Comparison of ENCODE assay signal across 2 cellular contexts in the genomic region with DNA sequence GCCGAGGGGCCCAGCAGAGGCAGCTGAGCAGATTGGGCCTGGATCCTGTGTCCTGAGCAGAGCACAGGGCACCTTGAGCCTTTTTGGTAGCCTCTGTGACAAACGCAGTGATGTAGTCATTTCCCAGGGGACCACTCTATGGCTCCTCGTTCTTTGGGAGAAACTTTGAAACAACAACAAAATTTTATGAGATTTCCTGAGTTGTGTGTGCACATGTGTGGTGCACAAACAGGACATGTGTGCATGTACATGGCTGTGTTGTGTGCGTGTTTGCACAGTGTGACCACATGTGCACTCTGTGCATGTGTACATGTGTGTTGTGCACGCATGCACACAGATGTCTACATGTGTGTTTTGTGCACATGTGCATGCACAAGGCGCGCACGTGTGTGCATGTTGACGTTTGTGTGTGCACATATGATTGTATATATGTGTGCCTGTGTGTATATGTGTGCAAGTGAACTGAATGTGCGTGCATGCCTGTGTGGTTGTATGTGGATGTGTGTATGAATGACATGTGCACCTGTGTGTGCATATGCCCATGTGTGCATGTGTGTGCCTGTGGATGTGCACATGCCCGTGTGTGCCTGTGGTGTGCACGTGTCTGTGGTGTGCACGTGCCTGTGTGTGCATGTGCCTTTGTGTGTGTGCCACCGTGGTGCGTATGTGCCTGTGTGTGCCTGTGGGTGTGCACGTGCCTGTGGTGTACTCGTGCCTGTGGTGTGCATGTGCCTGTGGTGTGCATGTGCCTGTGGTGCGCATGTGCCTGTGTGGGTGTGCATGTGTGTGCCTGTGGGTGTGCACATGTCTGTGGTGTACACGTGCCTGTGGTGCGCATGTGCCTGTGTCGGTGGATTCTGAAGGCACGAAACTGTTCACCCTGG.
TF ChIP-seq lines count a peak whose summit lies in the region.

No MANE protein-coding gene starts in this region.

TF ChIP-seq in SK-N-SH, 30 proteins besides CTCF, POLR2A, EP300 and RAD21 (continued from another document):
- TF ChIP-seq, protein P1, sequence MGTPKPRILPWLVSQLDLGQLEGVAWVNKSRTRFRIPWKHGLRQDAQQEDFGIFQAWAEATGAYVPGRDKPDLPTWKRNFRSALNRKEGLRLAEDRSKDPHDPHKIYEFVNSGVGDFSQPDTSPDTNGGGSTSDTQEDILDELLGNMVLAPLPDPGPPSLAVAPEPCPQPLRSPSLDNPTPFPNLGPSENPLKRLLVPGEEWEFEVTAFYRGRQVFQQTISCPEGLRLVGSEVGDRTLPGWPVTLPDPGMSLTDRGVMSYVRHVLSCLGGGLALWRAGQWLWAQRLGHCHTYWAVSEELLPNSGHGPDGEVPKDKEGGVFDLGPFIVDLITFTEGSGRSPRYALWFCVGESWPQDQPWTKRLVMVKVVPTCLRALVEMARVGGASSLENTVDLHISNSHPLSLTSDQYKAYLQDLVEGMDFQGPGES (IDR thresholded peaks at IDR 0.05; ENCODE audit: low read depth, low read length), result no peak
- TF ChIP-seq SMC3 (IDR thresholded peaks at IDR 0.05; ENCODE audit: low read depth, low read length), result no peak
- TF ChIP-seq JUND (IDR thresholded peaks at IDR 0.05), result no peak
- TF ChIP-seq RCOR1 (IDR thresholded peaks at IDR 0.05; ENCODE audit: low read length), result no peak

TF ChIP-seq in SK-N-SH treated with all-trans-retinoic acid at 6 μM for 48 hours, 23 proteins besides CTCF, POLR2A, EP300 and RAD21 (continued from another document):
- TF ChIP-seq, protein P2, sequence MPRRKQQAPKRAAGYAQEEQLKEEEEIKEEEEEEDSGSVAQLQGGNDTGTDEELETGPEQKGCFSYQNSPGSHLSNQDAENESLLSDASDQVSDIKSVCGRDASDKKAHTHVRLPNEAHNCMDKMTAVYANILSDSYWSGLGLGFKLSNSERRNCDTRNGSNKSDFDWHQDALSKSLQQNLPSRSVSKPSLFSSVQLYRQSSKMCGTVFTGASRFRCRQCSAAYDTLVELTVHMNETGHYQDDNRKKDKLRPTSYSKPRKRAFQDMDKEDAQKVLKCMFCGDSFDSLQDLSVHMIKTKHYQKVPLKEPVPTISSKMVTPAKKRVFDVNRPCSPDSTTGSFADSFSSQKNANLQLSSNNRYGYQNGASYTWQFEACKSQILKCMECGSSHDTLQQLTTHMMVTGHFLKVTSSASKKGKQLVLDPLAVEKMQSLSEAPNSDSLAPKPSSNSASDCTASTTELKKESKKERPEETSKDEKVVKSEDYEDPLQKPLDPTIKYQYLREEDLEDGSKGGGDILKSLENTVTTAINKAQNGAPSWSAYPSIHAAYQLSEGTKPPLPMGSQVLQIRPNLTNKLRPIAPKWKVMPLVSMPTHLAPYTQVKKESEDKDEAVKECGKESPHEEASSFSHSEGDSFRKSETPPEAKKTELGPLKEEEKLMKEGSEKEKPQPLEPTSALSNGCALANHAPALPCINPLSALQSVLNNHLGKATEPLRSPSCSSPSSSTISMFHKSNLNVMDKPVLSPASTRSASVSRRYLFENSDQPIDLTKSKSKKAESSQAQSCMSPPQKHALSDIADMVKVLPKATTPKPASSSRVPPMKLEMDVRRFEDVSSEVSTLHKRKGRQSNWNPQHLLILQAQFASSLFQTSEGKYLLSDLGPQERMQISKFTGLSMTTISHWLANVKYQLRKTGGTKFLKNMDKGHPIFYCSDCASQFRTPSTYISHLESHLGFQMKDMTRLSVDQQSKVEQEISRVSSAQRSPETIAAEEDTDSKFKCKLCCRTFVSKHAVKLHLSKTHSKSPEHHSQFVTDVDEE (CRISPR knock-in tag; IDR thresholded peaks at IDR 0.05), result no peak
- TF ChIP-seq BACH2 (CRISPR knock-in tag; IDR thresholded peaks at IDR 0.05; ENCODE audit: borderline replicate concordance) (no peak), CSDC2 (CRISPR knock-in tag; IDR thresholded peaks at IDR 0.05) (no peak), SNAI2 (CRISPR knock-in tag; IDR thresholded peaks at IDR 0.05) (no peak), TOX (CRISPR knock-in tag; IDR thresholded peaks at IDR 0.05; ENCODE audit: borderline replicate concordance) (no peak), ZFP30 (CRISPR knock-in tag; IDR thresholded peaks at IDR 0.05) (no peak), OSR1 (CRISPR knock-in tag; IDR thresholded peaks at IDR 0.05) (no peak), RARB (CRISPR knock-in tag; IDR thresholded peaks at IDR 0.05) (no peak)
- TF ChIP-seq, protein P3, sequence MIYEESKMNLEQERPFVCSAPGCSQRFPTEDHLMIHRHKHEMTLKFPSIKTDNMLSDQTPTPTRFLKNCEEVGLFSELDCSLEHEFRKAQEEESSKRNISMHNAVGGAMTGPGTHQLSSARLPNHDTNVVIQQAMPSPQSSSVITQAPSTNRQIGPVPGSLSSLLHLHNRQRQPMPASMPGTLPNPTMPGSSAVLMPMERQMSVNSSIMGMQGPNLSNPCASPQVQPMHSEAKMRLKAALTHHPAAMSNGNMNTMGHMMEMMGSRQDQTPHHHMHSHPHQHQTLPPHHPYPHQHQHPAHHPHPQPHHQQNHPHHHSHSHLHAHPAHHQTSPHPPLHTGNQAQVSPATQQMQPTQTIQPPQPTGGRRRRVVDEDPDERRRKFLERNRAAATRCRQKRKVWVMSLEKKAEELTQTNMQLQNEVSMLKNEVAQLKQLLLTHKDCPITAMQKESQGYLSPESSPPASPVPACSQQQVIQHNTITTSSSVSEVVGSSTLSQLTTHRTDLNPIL (CRISPR knock-in tag; IDR thresholded peaks at IDR 0.05; ENCODE audit: low read depth), result no peak
- TF ChIP-seq, protein P4, sequence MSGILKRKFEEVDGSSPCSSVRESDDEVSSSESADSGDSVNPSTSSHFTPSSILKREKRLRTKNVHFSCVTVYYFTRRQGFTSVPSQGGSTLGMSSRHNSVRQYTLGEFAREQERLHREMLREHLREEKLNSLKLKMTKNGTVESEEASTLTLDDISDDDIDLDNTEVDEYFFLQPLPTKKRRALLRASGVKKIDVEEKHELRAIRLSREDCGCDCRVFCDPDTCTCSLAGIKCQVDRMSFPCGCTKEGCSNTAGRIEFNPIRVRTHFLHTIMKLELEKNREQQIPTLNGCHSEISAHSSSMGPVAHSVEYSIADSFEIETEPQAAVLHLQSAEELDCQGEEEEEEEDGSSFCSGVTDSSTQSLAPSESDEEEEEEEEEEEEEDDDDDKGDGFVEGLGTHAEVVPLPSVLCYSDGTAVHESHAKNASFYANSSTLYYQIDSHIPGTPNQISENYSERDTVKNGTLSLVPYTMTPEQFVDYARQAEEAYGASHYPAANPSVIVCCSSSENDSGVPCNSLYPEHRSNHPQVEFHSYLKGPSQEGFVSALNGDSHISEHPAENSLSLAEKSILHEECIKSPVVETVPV (CRISPR knock-in tag; IDR thresholded peaks at IDR 0.05), result no peak
- TF ChIP-seq, protein P5, sequence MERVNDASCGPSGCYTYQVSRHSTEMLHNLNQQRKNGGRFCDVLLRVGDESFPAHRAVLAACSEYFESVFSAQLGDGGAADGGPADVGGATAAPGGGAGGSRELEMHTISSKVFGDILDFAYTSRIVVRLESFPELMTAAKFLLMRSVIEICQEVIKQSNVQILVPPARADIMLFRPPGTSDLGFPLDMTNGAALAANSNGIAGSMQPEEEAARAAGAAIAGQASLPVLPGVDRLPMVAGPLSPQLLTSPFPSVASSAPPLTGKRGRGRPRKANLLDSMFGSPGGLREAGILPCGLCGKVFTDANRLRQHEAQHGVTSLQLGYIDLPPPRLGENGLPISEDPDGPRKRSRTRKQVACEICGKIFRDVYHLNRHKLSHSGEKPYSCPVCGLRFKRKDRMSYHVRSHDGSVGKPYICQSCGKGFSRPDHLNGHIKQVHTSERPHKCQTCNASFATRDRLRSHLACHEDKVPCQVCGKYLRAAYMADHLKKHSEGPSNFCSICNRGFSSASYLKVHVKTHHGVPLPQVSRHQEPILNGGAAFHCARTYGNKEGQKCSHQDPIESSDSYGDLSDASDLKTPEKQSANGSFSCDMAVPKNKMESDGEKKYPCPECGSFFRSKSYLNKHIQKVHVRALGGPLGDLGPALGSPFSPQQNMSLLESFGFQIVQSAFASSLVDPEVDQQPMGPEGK (CRISPR knock-in tag; IDR thresholded peaks at IDR 0.05; ENCODE audit: borderline replicate concordance), result no peak
TF ChIP-seq in SK-N-SH treated with all-trans-retinoic acid at 6 μM for 48 hours: peak in this region for 0.
